14 cellular contexts compared by ENCODE assay signal in the genomic region with DNA sequence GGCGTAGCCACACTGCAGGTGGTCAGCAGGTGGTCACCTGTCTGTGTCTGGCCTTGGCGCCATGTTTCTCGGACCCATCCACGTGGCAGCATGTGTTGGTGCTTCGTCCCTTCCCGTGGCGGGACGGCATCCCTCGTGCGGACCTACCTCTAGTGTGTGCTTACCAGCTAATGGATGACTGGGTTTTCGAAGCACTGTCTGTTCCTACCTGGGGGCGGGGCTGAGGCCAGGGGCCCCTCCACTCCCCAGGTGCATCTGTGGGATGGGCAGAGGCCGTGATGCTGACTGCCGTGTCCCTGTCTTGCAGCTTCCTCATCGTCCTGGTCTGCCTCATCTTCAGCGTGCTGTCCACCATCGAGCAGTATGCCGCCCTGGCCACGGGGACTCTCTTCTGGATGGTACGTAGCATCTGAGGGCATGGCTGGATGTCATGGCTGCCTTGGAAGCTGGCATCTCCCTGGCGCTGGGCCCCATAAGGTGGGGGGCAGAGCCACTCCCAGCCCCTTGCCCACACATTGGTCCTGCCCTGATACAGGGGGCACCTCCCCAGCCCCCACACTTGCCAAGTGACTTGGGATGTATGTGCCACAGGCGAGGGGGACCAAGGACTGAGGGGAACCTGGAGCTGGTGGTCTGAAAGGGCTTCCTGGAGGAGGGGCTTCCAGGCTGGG.
DNase-seq lines count a peak whose midpoint lies in the region; ATAC-seq and TF ChIP-seq lines count a peak whose summit lies in the region.
"Had no signal": no experiment of that assay in that cellular context is flagged by ENCODE, and none has a peak within 500 bp of the region (broad histone marks: within the 10 kb centered on the region; RNA-seq: fewer than 3 reads in every experiment).

No MANE protein-coding gene starts in this region.

- H3K4me3 ChIP-seq in IMR-90 (ENCODE audit: insufficient read depth, low read depth, low read length) (no peak overlapping the region), right cardiac atrium (ENCODE audit: low read length) (no peak overlapping the region)

- H3K27ac Mint-ChIP-seq in activated B cell treated with CpG ODN at 0.5 μM for 24 hours, result peak overlapping the region; percentile 82
- no peak overlapping the region for H3K27ac Mint-ChIP-seq in activated T-helper 17 cell treated with anti-CD3 and anti-CD28 coated beads, Interleukin-2, amount 50 U/mL, for 72 hours

- ATAC-seq in IMR-90 (ENCODE audit: low read depth) (no peak), activated B cell treated with CpG ODN at 0.5 μM for 24 hours (ENCODE audit: low read depth) (no peak), right cardiac atrium (no peak), sciatic nerve (no peak), HG03159 (IDR thresholded peaks at IDR 0.05; ENCODE audit: unreplicated experiment) (no peak)
- ATAC-seq in activated T-helper 17 cell treated with anti-CD3 and anti-CD28 coated beads, Interleukin-2, amount 50 U/mL, for 72 hours (replicated peaks), result no peak
- ATAC-seq: activated T-cell treated with anti-CD3 and anti-CD28 coated beads, Interleukin-2, amount 50 U/mL, for 72 hours had no signal

- no peak overlapping the region for H3K4me3 Mint-ChIP-seq in activated B cell treated with CpG ODN at 0.5 μM for 24 hours
- H3K4me3 Mint-ChIP-seq in activated T-helper 17 cell treated with anti-CD3 and anti-CD28 coated beads, Interleukin-2, amount 50 U/mL, for 72 hours, result no peak overlapping the region

- no peak overlapping the region for H3K9ac ChIP-seq in IMR-90 (ENCODE audit: low read depth, low read length)

- no peak overlapping the region for H2BK20ac ChIP-seq in IMR-90 (ENCODE audit: low read depth, low read length)

- no peak overlapping the region for H3K18ac ChIP-seq in IMR-90 (ENCODE audit: low read depth, low read length)

- H3K27me3 Mint-ChIP-seq in activated B cell treated with CpG ODN at 0.5 μM for 24 hours, result no peaks in the 10 kb centered on the region
- H3K27me3 Mint-ChIP-seq in activated T-helper 17 cell treated with anti-CD3 and anti-CD28 coated beads, Interleukin-2, amount 50 U/mL, for 72 hours, result no peaks in the 10 kb centered on the region

- H3K14ac ChIP-seq in IMR-90 (replicated peaks; ENCODE audit: low read depth, low read length), result no peak overlapping the region

- no peaks in the 10 kb centered on the region for H3K36me3 ChIP-seq in IMR-90 (ENCODE audit: control insufficient read depth, insufficient read depth, low read length)

- H3K27me3 ChIP-seq in IMR-90 (ENCODE audit: control insufficient read depth, insufficient read depth, low read length) (peaks cover 38% of the 10 kb centered on the region), right cardiac atrium (ENCODE audit: control insufficient read depth, insufficient read depth) (no peaks in the 10 kb centered on the region)

- no TSS peak for BruUV-seq in IMR-90 (replicated peaks; lab: Mats Ljungman, UMichigan)

- no peak overlapping the region for H3K4ac ChIP-seq in IMR-90 (ENCODE audit: low read depth, low read length)

- 92% methylated on average over 7 of the region's 22 CpGs; no CpG with 5 or more reads in 1 of the 2 experiments for WGBS in IMR-90 (ENCODE audit: extremely low coverage in 2 of 2, insufficient read length in 1 of 2), 2 experiments
- 93% methylated on average over 22 of the region's 22 CpGs for WGBS in right cardiac atrium

- H3K23ac ChIP-seq in IMR-90 (ENCODE audit: low read depth, low read length), result no peak overlapping the region

- H3K4me1 ChIP-seq in IMR-90 (ENCODE audit: control insufficient read depth, insufficient read depth, low read length), result 0 out of 2 replicates have a peak, but pooled peaks cover 1% of the 10 kb centered on the region
- no peaks in the 10 kb centered on the region for H3K4me1 ChIP-seq in right cardiac atrium (ENCODE audit: control insufficient read depth, insufficient read depth, low read length)

- H4K20me1 ChIP-seq in IMR-90 (ENCODE audit: insufficient read depth, low read length), result no peaks in the 10 kb centered on the region

- no peaks in the 10 kb centered on the region for H3K79me1 ChIP-seq in IMR-90 (ENCODE audit: low read depth in 1 of 2, low read length in 2 of 2)

- H2BK5ac ChIP-seq in IMR-90 (ENCODE audit: low read depth, low read length, poor library complexity, severe bottlenecking), result no peak overlapping the region

- H2BK120ac ChIP-seq in IMR-90 (ENCODE audit: low read depth, low read length), result no peak overlapping the region

- H3K9me3 ChIP-seq in IMR-90 (ENCODE audit: control insufficient read depth, insufficient read depth, low read length), result no peaks in the 10 kb centered on the region
- H3K9me3 ChIP-seq in right cardiac atrium (ENCODE audit: control insufficient read depth, low read length), result no peaks in the 10 kb centered on the region

- no peak overlapping the region for H4K5ac ChIP-seq in IMR-90 (ENCODE audit: low read depth, low read length)

- TF ChIP-seq CTCF in IMR-90 (conservative IDR thresholded peaks at IDR 0.05; ENCODE audit: low read depth, low read length), result no peak
- no peak for TF ChIP-seq CTCF in activated B cell treated with CpG ODN at 0.5 μM for 24 hours (IDR thresholded peaks at IDR 0.05)

- H3K4me2 ChIP-seq in IMR-90 (ENCODE audit: low read depth, low read length), result no peak overlapping the region

- dilution Hi-C loops in IMR-90 (cut with HindIII; ENCODE audit: low sequenced_read_pairs, unreplicated experiment), result no loop called here

- DNase-seq in IMR-90 (no peak), activated B cell treated with CpG ODN at 0.5 μM for 24 hours (peak; percentile 17), right cardiac atrium (peak; percentile 24 to 53 (median 42)), sciatic nerve (ENCODE audit: low spot score) (peak; percentile 57), cerebellum (ENCODE audit: low spot score) (no peak)
- DNase-seq: activated CD4-positive, alpha-beta T cell treated with anti-CD3 and anti-CD28 coated beads for 1 hour; activated T-cell treated with anti-CD3 and anti-CD28 coated beads, Interleukin-2, amount 50 U/mL, for 72 hours; hippocampal formation; stimulated activated CD4-positive, alpha-beta T cell treated with anti-CD3 and anti-CD28 coated beads, Interleukin-4, amount 100 ng/mL, for 1 hour had no signal

- intact Hi-C loops in IMR-90 (cut with micrococcal nuclease), result no loop called here
- intact Hi-C loops in activated B cell treated with CpG ODN at 0.5 μM for 24 hours (cut with micrococcal nuclease), result loop anchor here (1.0 to 2.0 kb wide), 4 partner anchors 61 to 222 kb away; no protein-coding TSS in a partner anchor
- intact Hi-C loops in right cardiac atrium (cut with DNase I), result loop anchor here in 2 of 4 donors (2.0 to 10.0 kb wide), 2 partner anchors 99 to 333 kb away; no protein-coding TSS in a partner anchor
- intact Hi-C loops in sciatic nerve (cut with DNase I), result no loop called here

- no peak overlapping the region for H4K91ac ChIP-seq in IMR-90 (ENCODE audit: insufficient read depth, low read depth, low read length)

- no peak overlapping the region for H4K8ac ChIP-seq in IMR-90 (ENCODE audit: low read depth in 2 of 2, low read length in 2 of 2)

- POLR2A ChIA-PET in IMR-90 (lab: Charles Lee; ENCODE audit: unreplicated experiment) (no interaction called here), activated B cell treated with CpG ODN at 0.5 μM for 24 hours (lab: Charles Lee) (interaction anchor here (0.5 to 1.1 kb wide), 2 partner anchors 364 to 1356 kb away, joined by 3 to 7 read pairs; no protein-coding TSS in a partner anchor)

- H3K56ac ChIP-seq in IMR-90 (ENCODE audit: extremely low read depth, insufficient read depth, low read length), result no peak overlapping the region

- H2BK15ac ChIP-seq in IMR-90 (ENCODE audit: low read depth, low read length), result no peak overlapping the region

- H3K9me3 Mint-ChIP-seq in activated B cell treated with CpG ODN at 0.5 μM for 24 hours, result no peaks in the 10 kb centered on the region
- no peaks in the 10 kb centered on the region for H3K9me3 Mint-ChIP-seq in activated T-helper 17 cell treated with anti-CD3 and anti-CD28 coated beads, Interleukin-2, amount 50 U/mL, for 72 hours
- H3K9me3 Mint-ChIP-seq: activated T-cell treated with anti-CD3 and anti-CD28 coated beads, Interleukin-2, amount 50 U/mL, for 72 hours; stimulated activated naive B cell treated with anti-CD40 and anti-IgM and Interleukin-4, amounts not matched to agents 10 μg/mL and 1 μg/mL and 100 μg/mL, for 72 hours had no signal

- no peak for TF ChIP-seq RAD21 in IMR-90 (IDR thresholded peaks at IDR 0.05; ENCODE audit: low read length)

- peak overlapping the region; percentile 42 for H2AK9ac ChIP-seq in IMR-90 (replicated peaks; ENCODE audit: low read depth, low read length, poor library complexity)

- peaks cover 48% of the 10 kb centered on the region for H3K4me1 Mint-ChIP-seq in activated B cell treated with CpG ODN at 0.5 μM for 24 hours
- H3K4me1 Mint-ChIP-seq in activated T-helper 17 cell treated with anti-CD3 and anti-CD28 coated beads, Interleukin-2, amount 50 U/mL, for 72 hours, result no peaks in the 10 kb centered on the region

- in situ Hi-C loops in IMR-90 (cut with MboI; ENCODE audit: low sequenced_read_pairs), result no loop called here

- peaks cover 6% of the 10 kb centered on the region for H3K36me3 Mint-ChIP-seq in activated B cell treated with CpG ODN at 0.5 μM for 24 hours (ENCODE audit: low read depth)
- no peaks in the 10 kb centered on the region for H3K36me3 Mint-ChIP-seq in activated T-helper 17 cell treated with anti-CD3 and anti-CD28 coated beads, Interleukin-2, amount 50 U/mL, for 72 hours (ENCODE audit: low read depth)
- H3K36me3 Mint-ChIP-seq: stimulated activated naive B cell treated with anti-CD40 and anti-IgM and Interleukin-4, amounts not matched to agents 10 μg/mL and 1 μg/mL and 100 μg/mL, for 72 hours had no signal

- no peak for TF ChIP-seq POLR2A in IMR-90 (IDR thresholded peaks at IDR 0.05; ENCODE audit: low read depth, low read length)

- H3K9me1 ChIP-seq in IMR-90 (ENCODE audit: insufficient read depth, low read length), result no peaks in the 10 kb centered on the region

- no peak overlapping the region for H2AK5ac ChIP-seq in IMR-90 (ENCODE audit: low read depth, low read length)

- H3K27ac ChIP-seq in IMR-90 (ENCODE audit: insufficient read depth, low read length), result no peak overlapping the region
- no peak overlapping the region for H3K27ac ChIP-seq in right cardiac atrium (ENCODE audit: low read length)
- H3K27ac ChIP-seq: C4-2B, epithelial cell of prostate had no signal

- CTCF ChIA-PET in IMR-90 (lab: Yijun Ruan, JAX), result no interaction called here
- CTCF ChIA-PET in activated B cell treated with CpG ODN at 0.5 μM for 24 hours (lab: Charles Lee), result interaction anchor here (0.9 to 2.4 kb wide), 4 partner anchors 100 to 361 kb away, joined by 3 to 6 read pairs (median 6); no protein-coding TSS in a partner anchor

- no peak overlapping the region for H2AFZ ChIP-seq in IMR-90 (replicated peaks; ENCODE audit: low read length, poor library complexity)

TF ChIP-seq in IMR-90, 13 proteins besides CTCF, POLR2A, EP300 and RAD21 (continues in another document):
- TF ChIP-seq SMC3 (IDR thresholded peaks at IDR 0.05; ENCODE audit: low read depth, low read length) (no peak), CHD1 (IDR thresholded peaks at IDR 0.05; ENCODE audit: low read depth, low read length) (no peak)

Comparison
In these comparisons a context has a peak if more than half of its experiments do, and no peak if none do; other contexts are left out.
1. DNase-seq: peak in activated B cell treated with CpG ODN at 0.5 μM for 24 hours (single experiment), right cardiac atrium (3 of 3) and sciatic nerve (single experiment); none in IMR-90 (single experiment) and cerebellum (single experiment).